1 cellular context compared by ENCODE assay signal in genomic region chr19:21947775-21948174, GRCh38.
TF ChIP-seq lines count a peak whose summit lies in the region.

No MANE protein-coding gene starts in this region.

TF ChIP-seq in GM23338, 12 proteins besides CTCF, POLR2A, EP300 and RAD21 (continued from another document):
- TF ChIP-seq REST (IDR thresholded peaks at IDR 0.05; ENCODE audit: unreplicated experiment) (no peak), ETS1 (IDR thresholded peaks at IDR 0.05) (no peak), ZNF114 (CRISPR knock-in tag; IDR thresholded peaks at IDR 0.05) (no peak), EZH2 (IDR thresholded peaks at IDR 0.05; ENCODE audit: low read depth, unreplicated experiment) (no peak), ZNF331 (CRISPR knock-in tag; IDR thresholded peaks at IDR 0.05; ENCODE audit: low read depth) (no peak)
